1 cellular context compared by ENCODE assay signal in the genomic region with DNA sequence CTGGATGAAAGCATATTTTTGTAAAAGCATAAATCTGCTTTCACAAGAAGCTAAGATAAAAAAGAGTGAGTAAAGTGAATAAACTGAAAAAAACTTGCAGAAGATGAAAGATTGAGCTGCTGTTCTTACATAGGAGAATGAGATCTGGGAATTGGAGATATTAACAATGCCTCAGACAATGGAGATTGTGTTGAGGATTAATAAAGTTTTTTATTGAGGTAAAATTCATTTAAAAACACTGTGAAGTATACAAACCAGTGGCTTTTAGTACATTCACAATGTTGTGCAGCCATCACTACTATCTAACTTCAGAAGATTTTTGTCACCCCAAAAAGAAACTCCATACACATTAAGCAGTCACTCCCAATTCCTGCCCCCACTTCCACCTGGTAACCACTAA.
TF ChIP-seq lines count a peak whose summit lies in the region.

No MANE protein-coding gene starts in this region.

TF ChIP-seq in K562, 482 proteins besides CTCF, POLR2A, EP300 and RAD21 (continued from another document):
- TF ChIP-seq, protein P1, sequence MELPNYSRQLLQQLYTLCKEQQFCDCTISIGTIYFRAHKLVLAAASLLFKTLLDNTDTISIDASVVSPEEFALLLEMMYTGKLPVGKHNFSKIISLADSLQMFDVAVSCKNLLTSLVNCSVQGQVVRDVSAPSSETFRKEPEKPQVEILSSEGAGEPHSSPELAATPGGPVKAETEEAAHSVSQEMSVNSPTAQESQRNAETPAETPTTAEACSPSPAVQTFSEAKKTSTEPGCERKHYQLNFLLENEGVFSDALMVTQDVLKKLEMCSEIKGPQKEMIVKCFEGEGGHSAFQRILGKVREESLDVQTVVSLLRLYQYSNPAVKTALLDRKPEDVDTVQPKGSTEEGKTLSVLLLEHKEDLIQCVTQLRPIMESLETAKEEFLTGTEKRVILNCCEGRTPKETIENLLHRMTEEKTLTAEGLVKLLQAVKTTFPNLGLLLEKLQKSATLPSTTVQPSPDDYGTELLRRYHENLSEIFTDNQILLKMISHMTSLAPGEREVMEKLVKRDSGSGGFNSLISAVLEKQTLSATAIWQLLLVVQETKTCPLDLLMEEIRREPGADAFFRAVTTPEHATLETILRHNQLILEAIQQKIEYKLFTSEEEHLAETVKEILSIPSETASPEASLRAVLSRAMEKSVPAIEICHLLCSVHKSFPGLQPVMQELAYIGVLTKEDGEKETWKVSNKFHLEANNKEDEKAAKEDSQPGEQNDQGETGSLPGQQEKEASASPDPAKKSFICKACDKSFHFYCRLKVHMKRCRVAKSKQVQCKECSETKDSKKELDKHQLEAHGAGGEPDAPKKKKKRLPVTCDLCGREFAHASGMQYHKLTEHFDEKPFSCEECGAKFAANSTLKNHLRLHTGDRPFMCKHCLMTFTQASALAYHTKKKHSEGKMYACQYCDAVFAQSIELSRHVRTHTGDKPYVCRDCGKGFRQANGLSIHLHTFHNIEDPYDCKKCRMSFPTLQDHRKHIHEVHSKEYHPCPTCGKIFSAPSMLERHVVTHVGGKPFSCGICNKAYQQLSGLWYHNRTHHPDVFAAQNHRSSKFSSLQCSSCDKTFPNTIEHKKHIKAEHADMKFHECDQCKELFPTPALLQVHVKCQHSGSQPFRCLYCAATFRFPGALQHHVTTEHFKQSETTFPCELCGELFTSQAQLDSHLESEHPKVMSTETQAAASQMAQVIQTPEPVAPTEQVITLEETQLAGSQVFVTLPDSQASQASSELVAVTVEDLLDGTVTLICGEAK (IDR thresholded peaks at IDR 0.05) = peak; percentile 69
- TF ChIP-seq, protein P1 (CRISPR knock-in tag; IDR thresholded peaks at IDR 0.05) = 0 out of 2 replicates have a peak, but pooled peaks have one; percentile 53
